Comparison of ENCODE assay signal across 8 cellular contexts in the genomic region with DNA sequence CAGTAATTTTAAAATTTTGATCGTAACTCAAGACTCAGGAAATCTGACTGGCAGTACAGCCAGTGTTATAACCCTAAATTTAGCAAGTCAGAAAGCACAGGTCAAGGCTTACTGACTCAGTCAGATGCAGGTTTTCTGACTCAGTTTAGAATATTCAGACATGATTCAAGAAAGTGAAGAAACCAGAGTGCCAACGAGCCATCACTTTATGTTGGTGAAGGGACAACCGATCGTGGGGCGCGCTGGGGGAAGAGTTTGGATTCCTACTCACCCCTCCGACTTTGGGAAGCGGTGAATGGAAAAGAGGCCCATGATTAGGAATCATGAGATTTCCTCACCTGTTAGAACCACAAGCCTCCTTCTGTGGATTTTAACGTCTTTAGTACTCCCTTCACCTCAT. TPM values are rescaled to one million over a fixed set of nuclear protein-coding genes. Genes with fewer than 3 reads are reported as not detected.
DNase-seq lines count a peak whose midpoint lies in the region; ATAC-seq, FAIRE-seq and TF ChIP-seq lines count a peak whose summit lies in the region.

No MANE protein-coding gene starts in this region.

- in situ Hi-C loops in K562 (cut with MboI) = no loop called here
- in situ Hi-C loops in G401 (cut with HindIII; ENCODE audit: low sequenced_read_pairs) = no loop called here

- H3K9ac ChIP-seq in K562 (ENCODE audit: insufficient read depth in 1 of 2, low read depth in 2 of 2, low read length in 2 of 2) = peak overlapping the region; percentile 85 to 99

- CTCF ChIA-PET in K562 (lab: Yijun Ruan, JAX; ENCODE audit: low intra/inter-chr PET ratio) = no interaction called here

- FAIRE-seq in K562 (lab: Jason Lieb, UNC) = no peak

- TF ChIP-seq CTCF in heart right ventricle (IDR thresholded peaks at IDR 0.05) = no peak
- no peak for TF ChIP-seq CTCF in K562 (IDR thresholded peaks at IDR 0.05 in 2 of 3, conservative IDR thresholded peaks at IDR 0.05 in 1 of 3; ENCODE audit: insufficient read depth in 2 of 3, low read depth in 1 of 3, low read length in 3 of 3)
- TF ChIP-seq CTCF in uterus (IDR thresholded peaks at IDR 0.05) = no peak

- TF ChIP-seq EP300 in K562 (IDR thresholded peaks at IDR 0.05; ENCODE audit: low read length) = no peak

- peak overlapping the region; percentile 92 for H3K4me2 ChIP-seq in K562 (ENCODE audit: insufficient read depth, low read length)

- peak overlapping the region; percentile 99 for H2AFZ ChIP-seq in K562 (ENCODE audit: low read depth, low read length)

- H3K4me3 ChIP-seq in heart right ventricle = peak overlapping the region; percentile 70 to 99 (median 86)
- H3K4me3 ChIP-seq in K562 = peak overlapping the region; percentile 72
- peak overlapping the region; percentile 73 for H3K4me3 ChIP-seq in mesodermal cell (ENCODE audit: extremely low read depth, insufficient read depth, low read length, poor library complexity, severe bottlenecking)
- peak overlapping the region; percentile 49 to 68 for H3K4me3 ChIP-seq in uterus

- H4K20me1 ChIP-seq in K562 (replicated peaks; ENCODE audit: control insufficient read depth, insufficient read depth, low read length) = peaks cover 24% of the 10 kb centered on the region

- BruUV-seq in K562 (replicated peaks; lab: Mats Ljungman, UMichigan) = no TSS peak

- no peak for TF ChIP-seq POLR2A in K562 (conservative IDR thresholded peaks at IDR 0.05)
- no peak for TF ChIP-seq POLR2A in uterus (IDR thresholded peaks at IDR 0.05)

- no peaks in the 10 kb centered on the region for H3K9me3 ChIP-seq in heart right ventricle
- H3K9me3 ChIP-seq in K562 (replicated peaks; ENCODE audit: control insufficient read depth, insufficient read depth, low read depth, low read length) = no peaks in the 10 kb centered on the region
- no peaks in the 10 kb centered on the region for H3K9me3 ChIP-seq in mesodermal cell (ENCODE audit: control insufficient read depth, low read length)
- no peaks in the 10 kb centered on the region for H3K9me3 ChIP-seq in uterus

- WGBS in heart right ventricle, 2 donors = 37 to 42% methylated on average over 9 of the region's 9 CpGs
- 0% methylated on average over 9 of the region's 9 CpGs for WGBS in K562 (ENCODE audit: insufficient coverage, low coverage, missing lambda C conversion rate)
- WGBS in mesodermal cell (ENCODE audit: insufficient coverage in 2 of 2), 2 experiments = 76 to 77% methylated on average over 9 of the region's 9 CpGs

- POLR2A ChIA-PET in K562 (lab: Yijun Ruan, JAX) = interaction anchor here (0.8 to 0.9 kb wide), 2 partner anchors 9 to 54 kb away, joined by 3 to 4 read pairs; no protein-coding TSS in a partner anchor

- peaks cover 60% of the 10 kb centered on the region for H3K79me2 ChIP-seq in K562 (ENCODE audit: control insufficient read depth, insufficient read depth, low read length)

- DNase-seq in heart right ventricle (no peak), left cardiac atrium (no peak), K562 (ENCODE audit: extremely low read depth in 1 of 4, low spot score in 3 of 4) (peak in 1 of 4 experiments; percentile 8), uterus (no peak), G401 (ENCODE audit: low spot score) (no peak), NCI-H1048 (lab: John Stamatoyannopoulos, UW) (no peak), activated gamma-delta T cell treated with Interleukin-2 at 50 U/mL for 16 hours (no peak)

- no peak for TF ChIP-seq RAD21 in K562 (CRISPR knock-in tag; conservative IDR thresholded peaks at IDR 0.05 in 1 of 2, IDR thresholded peaks at IDR 0.05 in 1 of 2)

- intact Hi-C loops in heart right ventricle (cut with DNase I) (loop anchor here in 1 of 10 donors (10.0 kb wide), 1 partner anchor 53 kb away; a partner anchor contains a TSS), left cardiac atrium (cut with DNase I) (no loop called here), K562 (cut with micrococcal nuclease) (no loop called here), uterus (cut with DNase I; ENCODE audit: low total_unique reads) (no loop called here)

- H3K27ac ChIP-seq in heart right ventricle = peak overlapping the region; percentile 18 to 99 (median 91)
- peak overlapping the region; percentile 91 for H3K27ac ChIP-seq in K562 (ENCODE audit: extremely low read depth, low read depth, low read length)
- H3K27ac ChIP-seq in mesodermal cell (ENCODE audit: low read depth, low read length, severe bottlenecking) = no peak overlapping the region
- H3K27ac ChIP-seq in uterus = peak overlapping the region; percentile 85 to 86

- H3K9me1 ChIP-seq in K562 (ENCODE audit: control insufficient read depth, insufficient read depth, low read length) = no peaks in the 10 kb centered on the region

- H3K36me3 ChIP-seq in heart right ventricle (peaks cover 0 to 33% (median 0%) of the 10 kb centered on the region in 9 donors), K562 (ENCODE audit: control insufficient read depth, insufficient read depth, low read length) (peaks cover 32% of the 10 kb centered on the region), mesodermal cell (ENCODE audit: control insufficient read depth, insufficient read depth, low read length) (peaks cover 18% of the 10 kb centered on the region), uterus (no peaks in the 10 kb centered on the region)

- ATAC-seq in heart right ventricle (no peak), left cardiac atrium (no peak), K562 (no peak)

- H3K4me1 ChIP-seq in heart right ventricle (peaks cover 4 to 82% (median 46%) of the 10 kb centered on the region in 9 donors), K562 (replicated peaks in 1 of 2; ENCODE audit: control insufficient read depth in 2 of 2, insufficient read depth in 2 of 2, low read length in 2 of 2) (peaks cover 16 to 28% of the 10 kb centered on the region in 2 experiments; a peak in 4 of 5 replicates), mesodermal cell (ENCODE audit: control insufficient read depth, insufficient read depth, low read length, poor library complexity, severe bottlenecking) (peaks cover 17% of the 10 kb centered on the region), uterus (peaks cover 0 to 5% of the 10 kb centered on the region in 2 donors)

- H3K27me3 ChIP-seq in heart right ventricle (no peaks in the 10 kb centered on the region), K562 (ENCODE audit: control insufficient read depth in 2 of 2, insufficient read depth in 2 of 2, low read length in 2 of 2) (no peaks in the 10 kb centered on the region), uterus (no peaks in the 10 kb centered on the region)

TF ChIP-seq in K562, 482 proteins besides CTCF, POLR2A, EP300 and RAD21 (continues in another document):
- TF ChIP-seq RBM17 (IDR thresholded peaks at IDR 0.05; ENCODE audit: borderline replicate concordance, low read depth, low read length) (no peak), NFIX (CRISPR knock-in tag; IDR thresholded peaks at IDR 0.05; ENCODE audit: low read depth) (no peak), GTF2A2 (tag; IDR thresholded peaks at IDR 0.05) (no peak)

RNA-seq across cellular contexts. Expression of a gene that starts 1.0 kb away (rescaled TPM):
- total RNA-seq in heart right ventricle = 10 to 100 TPM; 11.0 to 25.5 (median 12.5) TPM
- polyA plus RNA-seq in heart right ventricle = 10 to 100 TPM; 11.8 to 40.8 TPM
- 10 to 100 TPM; 22.3 to 38.0 TPM for total RNA-seq in left cardiac atrium
- total RNA-seq in K562 (2011; cell fraction: chromatin; rRNA removed; ENCODE audit: low replicate concordance) = 82.0 and 197 TPM in 2 replicates
- 55.7 and 63.3 TPM in 2 replicates for total RNA-seq in K562 (2011; cell fraction: nucleolus; rRNA removed)
- total RNA-seq in K562 (2011; cell fraction: nucleoplasm; rRNA removed) = 101 and 175 TPM in 2 replicates
- 24.1 and 25.3 TPM in 2 replicates for total RNA-seq in K562 (2014; rRNA removed)
- total RNA-seq in K562 (2014; rRNA removed; fragmentation: Illumina TruSeq; extraction: Trizol) = 31.5 and 36.1 TPM in 2 replicates
- 23.3 and 28.3 TPM in 2 replicates for total RNA-seq in K562 (2015; rRNA removed; fragmentation: Illumina TruSeq; extraction: Trizol)
- 21.8 and 22.8 TPM in 2 replicates for total RNA-seq in K562 (2021)
- 27.2 and 28.4 TPM in 2 replicates for polyA plus RNA-seq in K562 (2011; rRNA removed)
- 8.5 and 12.5 TPM in 2 replicates for polyA plus RNA-seq in K562 (2011; cell fraction: cytosol; rRNA removed)
- 34.9 and 38.9 TPM in 2 replicates for polyA plus RNA-seq in K562 (2011; cell fraction: nucleus; rRNA removed)
- 12.4 and 17.9 TPM in 2 replicates for polyA plus RNA-seq in K562 (2012)
- 17.7 and 21.3 TPM in 2 replicates for polyA plus RNA-seq in K562 (2014; fragmentation: Illumina TruSeq; extraction: Trizol)
- polyA plus RNA-seq in K562 (2014; fragmentation: Nextera tagmentation; extraction: Ambion mirVana) = 1 to 10 TPM; 9.0 to 9.5 TPM
- 21.0 and 23.3 TPM in 2 replicates for polyA plus RNA-seq in K562 (2014; rRNA removed)
- 31.2 and 33.4 TPM in 2 replicates for polyA minus RNA-seq in K562 (2011; rRNA and poly(A)+ RNA removed)
- polyA minus RNA-seq in K562 (2011; cell fraction: cytosol; rRNA and poly(A)+ RNA removed) = 11.4 and 13.9 TPM in 2 replicates
- polyA minus RNA-seq in K562 (2011; cell fraction: nucleus; rRNA and poly(A)+ RNA removed) = 25.7 and 42.1 TPM in 2 replicates
- polyA plus RNA-seq in mesodermal cell (2013, experiment 1 of 2) = 33.2 TPM
- polyA plus RNA-seq in mesodermal cell (2013, experiment 2 of 2) = 32.9 TPM
- total RNA-seq in uterus = 100 to 1,000 TPM in 2 of 4 donors, 10 to 100 TPM in 2; 17.4 to 105 (median 82.0) TPM
- total RNA-seq in G401 (2014; rRNA removed; shearing (Covaris generic)) = 21.7 and 26.7 TPM in 2 replicates

RNA-seq across cellular contexts. Expression of a gene that starts 54.8 kb away (rescaled TPM):
- 10 to 100 TPM; 37.8 to 77.1 (median 45.8) TPM for total RNA-seq in heart right ventricle
- 10 to 100 TPM; 14.5 to 20.7 TPM for polyA plus RNA-seq in heart right ventricle
- total RNA-seq in left cardiac atrium = 10 to 100 TPM; 29.8 to 34.0 TPM
- 56.3 and 58.9 TPM in 2 replicates for total RNA-seq in K562 (2011; cell fraction: chromatin; rRNA removed; ENCODE audit: low replicate concordance)
- total RNA-seq in K562 (2011; cell fraction: nucleolus; rRNA removed) = 33.7 and 34.5 TPM in 2 replicates
- total RNA-seq in K562 (2011; cell fraction: nucleoplasm; rRNA removed) = 34.8 and 41.8 TPM in 2 replicates
- total RNA-seq in K562 (2014; rRNA removed) = 44.2 and 59.8 TPM in 2 replicates
- total RNA-seq in K562 (2014; rRNA removed; fragmentation: Illumina TruSeq; extraction: Trizol) = 64.2 and 70.6 TPM in 2 replicates
- total RNA-seq in K562 (2015; rRNA removed; fragmentation: Illumina TruSeq; extraction: Trizol) = 91.9 and 92.9 TPM in 2 replicates
- 61.5 and 66.2 TPM in 2 replicates for total RNA-seq in K562 (2021)
- 89.1 and 105 TPM in 2 replicates for polyA plus RNA-seq in K562 (2011; rRNA removed)
- polyA plus RNA-seq in K562 (2011; cell fraction: cytosol; rRNA removed) = 53.5 and 79.9 TPM in 2 replicates
- 150 and 160 TPM in 2 replicates for polyA plus RNA-seq in K562 (2011; cell fraction: nucleus; rRNA removed)
- 41.6 and 49.2 TPM in 2 replicates for polyA plus RNA-seq in K562 (2012)
- 114 and 163 TPM in 2 replicates for polyA plus RNA-seq in K562 (2014; fragmentation: Illumina TruSeq; extraction: Trizol)
- 10 to 100 TPM; 12.7 to 13.2 TPM for polyA plus RNA-seq in K562 (2014; fragmentation: Nextera tagmentation; extraction: Ambion mirVana)
- 54.2 and 62.2 TPM in 2 replicates for polyA plus RNA-seq in K562 (2014; rRNA removed)
- polyA minus RNA-seq in K562 (2011; rRNA and poly(A)+ RNA removed) = 84.0 and 119 TPM in 2 replicates
- polyA minus RNA-seq in K562 (2011; cell fraction: cytosol; rRNA and poly(A)+ RNA removed) = 43.2 and 58.7 TPM in 2 replicates
- 18.7 and 22.2 TPM in 2 replicates for polyA minus RNA-seq in K562 (2011; cell fraction: nucleus; rRNA and poly(A)+ RNA removed)
- polyA plus RNA-seq in mesodermal cell (2013, experiment 1 of 2) = 44.6 TPM
- polyA plus RNA-seq in mesodermal cell (2013, experiment 2 of 2) = 45.8 TPM
- 10 to 100 TPM; 19.7 to 31.2 (median 21.6) TPM for total RNA-seq in uterus
- total RNA-seq in G401 (2014; rRNA removed; shearing (Covaris generic)) = 82.5 and 89.0 TPM in 2 replicates
